In the genomic region with DNA sequence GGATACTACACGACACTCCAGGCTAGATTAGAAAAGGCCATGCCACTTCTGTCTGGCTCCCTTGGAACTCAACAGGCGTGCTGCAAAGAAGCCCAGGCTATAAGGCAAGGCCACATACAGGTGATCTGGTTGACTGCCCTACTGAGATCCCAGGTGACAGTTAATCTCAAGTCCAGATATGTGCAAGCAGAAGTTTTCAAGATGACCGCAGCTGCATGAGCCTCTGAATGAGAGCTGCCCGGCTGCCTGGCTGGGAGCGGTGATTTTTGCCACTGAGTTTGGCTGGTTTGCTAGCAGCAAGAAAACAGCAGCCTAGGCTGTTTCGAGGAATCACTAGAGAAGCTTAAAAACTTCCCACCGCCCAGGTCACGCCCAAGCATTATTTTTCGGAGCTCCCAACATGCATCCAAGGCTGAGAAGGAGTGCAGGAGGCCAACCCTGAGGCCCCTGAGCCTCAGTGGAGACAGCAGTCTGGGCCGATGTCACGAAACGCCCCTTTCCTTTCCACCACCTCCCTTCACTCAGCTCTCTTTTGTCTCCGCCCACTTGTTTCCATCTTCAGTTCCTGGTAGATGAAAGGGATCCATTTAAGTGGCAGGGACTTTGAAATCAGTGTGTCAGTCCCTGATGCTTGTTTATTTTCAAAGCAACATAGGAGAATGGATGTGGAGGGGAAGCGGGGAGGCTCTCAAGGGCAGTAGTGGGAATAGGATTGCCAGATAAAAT, we compare ENCODE assay signal across 12 cellular contexts. TPM values are rescaled to one million over a fixed set of nuclear protein-coding genes. Genes with fewer than 3 reads are reported as not detected.
A peak's percentile ranks its signal among the peaks of the same experiment; 100 is the strongest.
DNase-seq lines count a peak whose midpoint lies in the region; ATAC-seq and TF ChIP-seq lines count a peak whose summit lies in the region.
"Had no signal": no experiment of that assay in that cellular context is flagged by ENCODE, and none has a peak within 500 bp of the region (broad histone marks: within the 10 kb centered on the region; RNA-seq: fewer than 3 reads in every experiment).

No MANE protein-coding gene starts in this region.

- no peak overlapping the region for H2BK5ac ChIP-seq in mesenchymal stem cell (ENCODE audit: low read depth, low read length, poor library complexity, severe bottlenecking)

- H3K27me3 ChIP-seq in mesenchymal stem cell (ENCODE audit: control insufficient read depth in 1 of 2, insufficient read depth in 1 of 2, low read length in 2 of 2) (peaks cover 3 to 11% of the 10 kb centered on the region in 2 experiments), upper lobe of left lung (no peaks in the 10 kb centered on the region)

- peak; percentile 54 for ATAC-seq in GM21576 (IDR thresholded peaks at IDR 0.05; ENCODE audit: unreplicated experiment)
- ATAC-seq in upper lobe of left lung (ENCODE audit: low FRiP score in 2 of 2), result no peak

- H3K4ac ChIP-seq in mesenchymal stem cell (ENCODE audit: low read depth in 1 of 2, low read length in 2 of 2), result no peak overlapping the region

- no peak for TF ChIP-seq CTCF in GM13976 (IDR thresholded peaks at IDR 0.05; ENCODE audit: borderline replicate concordance, control extremely low read depth, extremely low read depth, insufficient read depth, missing control alignments)
- no peak for TF ChIP-seq CTCF in upper lobe of left lung (IDR thresholded peaks at IDR 0.05)

- H2BK12ac ChIP-seq in mesenchymal stem cell (ENCODE audit: low read length in 2 of 2), result no peak overlapping the region

- no peak for TF ChIP-seq POLR2A in upper lobe of left lung (IDR thresholded peaks at IDR 0.05)

- H3K4me3 ChIP-seq in mesenchymal stem cell (ENCODE audit: insufficient read depth in 1 of 2, low read depth in 1 of 2, low read length in 2 of 2), result peak overlapping the region in 1 of 2 experiments; percentile 7
- H3K4me3 ChIP-seq in upper lobe of left lung, result no peak overlapping the region
- H3K4me3 ChIP-seq: HAP-1 had no signal

- no peaks in the 10 kb centered on the region for H3K79me1 ChIP-seq in mesenchymal stem cell (replicated peaks; ENCODE audit: low read length, poor library complexity, severe bottlenecking)

- H3K4me2 ChIP-seq in mesenchymal stem cell (ENCODE audit: low read length, poor library complexity, severe bottlenecking), result no peak overlapping the region

- H3K36me3 ChIP-seq in mesenchymal stem cell (ENCODE audit: control insufficient read depth in 1 of 2, insufficient read depth in 2 of 2, low read depth in 1 of 2, low read length in 2 of 2) (no peaks in the 10 kb centered on the region), upper lobe of left lung (no peaks in the 10 kb centered on the region)
- H3K36me3 ChIP-seq: HAP-1 had no signal

- H3K23ac ChIP-seq in mesenchymal stem cell (ENCODE audit: low read length in 2 of 2), result no peak overlapping the region

- H2AFZ ChIP-seq in mesenchymal stem cell (ENCODE audit: low read depth, low read length), result no peak overlapping the region

- H3K9ac ChIP-seq in mesenchymal stem cell (ENCODE audit: low read length), result peak overlapping the region; percentile 29

- no peak overlapping the region for H4K91ac ChIP-seq in mesenchymal stem cell (ENCODE audit: low read length)

- DNase-seq in GM13976 (ENCODE audit: low spot score), result peak; percentile 56
- peak; percentile 90 for DNase-seq in NCI-H2227 (lab: John Stamatoyannopoulos, UW; ENCODE audit: unreplicated experiment)
- DNase-seq in mesenchymal stem cell, result no peak
- no peak for DNase-seq in amniotic stem cell (lab: John Stamatoyannopoulos, UW)
- DNase-seq in NCI-H510A (lab: John Stamatoyannopoulos, UW), result no peak
- DNase-seq in upper lobe of left lung, result no peak
- no peak for DNase-seq in NCI-H1436 treated with DMSO at 0.1 percent for 48 hours (lab: John Stamatoyannopoulos, UW)
- DNase-seq: activated CD4-positive, alpha-beta T cell treated with anti-CD3 and anti-CD28 coated beads, Interleukin-2, amount 10 ng/mL, durations not matched to agents 24 days and 14 days; COR-L47; foreskin fibroblast had no signal

- H3K4me1 ChIP-seq in mesenchymal stem cell (ENCODE audit: control insufficient read depth, insufficient read depth, low read depth, low read length) (no peaks in the 10 kb centered on the region), upper lobe of left lung (no peaks in the 10 kb centered on the region)
- H3K4me1 ChIP-seq: HAP-1 had no signal

- no peak overlapping the region for H2BK15ac ChIP-seq in mesenchymal stem cell (ENCODE audit: low read depth, poor library complexity, severe bottlenecking)

- H3K9me3 ChIP-seq in mesenchymal stem cell (ENCODE audit: control insufficient read depth, low read length) (no peaks in the 10 kb centered on the region), upper lobe of left lung (no peaks in the 10 kb centered on the region)
- H3K9me3 ChIP-seq: HAP-1 had no signal

- no peak overlapping the region for H4K8ac ChIP-seq in mesenchymal stem cell (ENCODE audit: low read length)

- TF ChIP-seq EP300 in upper lobe of left lung (IDR thresholded peaks at IDR 0.05), result no peak

- H2BK120ac ChIP-seq in mesenchymal stem cell (ENCODE audit: low read depth, low read length), result no peak overlapping the region

- in situ Hi-C loops in GM13976 (cut with MboI; ENCODE audit: low sequenced_read_pairs, unreplicated experiment), result no loop called here

- H3K27ac ChIP-seq in mesenchymal stem cell (ENCODE audit: low read length, poor library complexity, severe bottlenecking) (no peak overlapping the region), upper lobe of left lung (no peak overlapping the region)

- WGBS in mesenchymal stem cell, result 58% methylated on average over 14 of the region's 14 CpGs
- 54 to 66% methylated on average over 14 of the region's 14 CpGs for WGBS in upper lobe of left lung, 2 donors

- H3K18ac ChIP-seq in mesenchymal stem cell (ENCODE audit: low read depth in 1 of 2, low read length in 2 of 2), result no peak overlapping the region

- H3K14ac ChIP-seq in mesenchymal stem cell (ENCODE audit: low read length in 2 of 2), result no peak overlapping the region

- H2AK5ac ChIP-seq in mesenchymal stem cell (ENCODE audit: low read length, severe bottlenecking), result no peak overlapping the region

RNA-seq across cellular contexts. Expression of gene URI1, which starts 13.9 kb away (rescaled TPM):
- 37.1 TPM for polyA plus RNA-seq in mesenchymal stem cell (2013, experiment 1 of 2)
- polyA plus RNA-seq in mesenchymal stem cell (2013, experiment 2 of 2), result 37.5 TPM
- 10 to 100 TPM; 23.3 to 56.7 (median 40.3) TPM for total RNA-seq in upper lobe of left lung

Comparison
In these comparisons a context has a peak if more than half of its experiments do, and no peak if none do; other contexts are left out.
1. DNase-seq: peak in GM13976 (single experiment) and NCI-H2227 (single experiment); none in mesenchymal stem cell (single experiment), amniotic stem cell (single experiment), NCI-H510A (single experiment), upper lobe of left lung (0 of 2) and NCI-H1436 treated with DMSO at 0.1 percent for 48 hours (single experiment).